Comparison of ENCODE assay signal across 19 cellular contexts in the genomic region with DNA sequence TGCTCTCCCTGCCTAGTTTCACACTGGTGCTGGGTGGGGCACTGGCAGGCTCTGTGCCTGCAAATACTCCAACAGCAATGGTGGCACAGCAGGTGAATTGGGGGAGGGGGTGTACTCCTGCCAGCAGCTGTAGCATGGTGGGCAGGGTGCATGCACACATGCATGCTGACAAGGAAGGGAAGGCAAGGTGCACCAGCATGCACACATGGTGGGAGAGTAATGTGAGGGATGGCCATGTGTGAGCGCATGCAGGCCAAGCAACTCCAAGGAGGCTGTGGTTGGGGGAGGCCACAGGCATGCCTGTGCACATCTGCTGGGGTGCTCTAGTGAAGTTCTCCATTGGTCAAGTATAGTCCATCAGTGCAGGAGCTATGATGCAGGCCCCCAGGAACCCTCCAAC. TPM values are rescaled to one million over a fixed set of nuclear protein-coding genes. Genes with fewer than 3 reads are reported as not detected.
A peak's percentile ranks its signal among the peaks of the same experiment; 100 is the strongest.
DNase-seq lines count a peak whose midpoint lies in the region; ATAC-seq, FAIRE-seq and TF ChIP-seq lines count a peak whose summit lies in the region.
"Had no signal": no experiment of that assay in that cellular context is flagged by ENCODE, and none has a peak within 500 bp of the region (broad histone marks: within the 10 kb centered on the region; RNA-seq: fewer than 3 reads in every experiment).

No MANE protein-coding gene starts in this region.

- FAIRE-seq in H1 (lab: Jason Lieb, UNC), result no peak
- FAIRE-seq: GM12891, GM19239 had no signal

- H3K9me3 ChIP-seq in H1 (ENCODE audit: insufficient read depth in 2 of 2, low read depth in 1 of 2, low read length in 1 of 2) (peaks cover 0 to 7% of the 10 kb centered on the region in 2 experiments; a peak in 1 of 4 replicates), osteoblast (ENCODE audit: low read depth, low read length) (no peaks in the 10 kb centered on the region), esophagus squamous epithelium (no peaks in the 10 kb centered on the region)

- no peak overlapping the region for H3K4ac ChIP-seq in H1 (replicated peaks; ENCODE audit: insufficient read length, low read depth, low read length)

- H3K4me1 Mint-ChIP-seq in stimulated activated memory B cell treated with anti-CD40 and anti-IgM and Interleukin-4, amounts not matched to agents 10 μg/mL and 1 μg/mL and 100 μg/mL, for 72 hours, result no peaks in the 10 kb centered on the region
- H3K4me1 Mint-ChIP-seq: CD4-positive, alpha-beta memory T cell; H9 had no signal

- H3K4me3 ChIP-seq in H1 (ENCODE audit: extremely low read depth in 1 of 4, insufficient read depth in 2 of 4, low read depth in 3 of 4, low read length in 4 of 4) (no peak overlapping the region), osteoblast (ENCODE audit: insufficient read depth, low read length) (no peak overlapping the region), esophagus squamous epithelium (no peak overlapping the region)
- H3K4me3 ChIP-seq: GM23248 had no signal

- no peak overlapping the region for H2BK5ac ChIP-seq in H1 (ENCODE audit: low read depth, low read length)

- no peaks in the 10 kb centered on the region for H3K23me2 ChIP-seq in H1 (ENCODE audit: low read depth, low read length)

- no peak for DNase-seq in H1 (ENCODE audit: low read depth in 1 of 2, low spot score in 2 of 2)
- no peak for DNase-seq in foreskin keratinocyte
- DNase-seq in osteoblast (ENCODE audit: insufficient read length, low spot score, missing footprints), result peak; percentile 44
- DNase-seq in stimulated activated CD4-positive, alpha-beta T cell treated with anti-CD3 and anti-CD28 coated beads, Interleukin-2, amount 100 ng/mL, for 24 hours, result no peak
- DNase-seq in stimulated activated CD4-positive, alpha-beta T cell treated with anti-CD3 and anti-CD28 coated beads, Interleukin-15, amount 100 ng/mL, for 24 hours, result no peak
- no peak for DNase-seq in esophagus squamous epithelium (lab: John Stamatoyannopoulos, UW)
- DNase-seq: C1 segment of cervical spinal cord; Calu3; CD4-positive, alpha-beta memory T cell; COR-L47; DMS79 treated with DMSO at 0.1 percent for 48 hours; GF-D8; H9 had no signal

- no peak overlapping the region for H2AK5ac ChIP-seq in H1 (ENCODE audit: low read depth, low read length)

- no peak overlapping the region for H2BK120ac ChIP-seq in H1 (replicated peaks; ENCODE audit: low read depth, low read length)

- no peak overlapping the region for H2BK15ac ChIP-seq in H1 (ENCODE audit: low read length)

- H3K4me2 ChIP-seq in H1 (ENCODE audit: insufficient read depth in 1 of 2, low read depth in 2 of 2, low read length in 2 of 2) (no peak overlapping the region), osteoblast (ENCODE audit: insufficient read depth, low read length) (no peak overlapping the region)

- H3K79me2 ChIP-seq in H1 (ENCODE audit: control insufficient read depth in 1 of 2, insufficient read depth in 2 of 2, low read length in 2 of 2) (no peaks in the 10 kb centered on the region), osteoblast (ENCODE audit: insufficient read depth, low read length) (no peaks in the 10 kb centered on the region)

- H3K4me1 ChIP-seq in H1 (replicated peaks in 1 of 4; ENCODE audit: control insufficient read depth in 3 of 4, insufficient read depth in 4 of 4, low read length in 3 of 4), result no peaks in the 10 kb centered on the region
- no peaks in the 10 kb centered on the region for H3K4me1 ChIP-seq in foreskin keratinocyte
- H3K4me1 ChIP-seq in osteoblast (ENCODE audit: insufficient read depth, low read length), result no peaks in the 10 kb centered on the region
- no peaks in the 10 kb centered on the region for H3K4me1 ChIP-seq in esophagus squamous epithelium

- CTCF ChIA-PET in H1 (lab: Charles Lee; ENCODE audit: partially characterized antibody), result interaction anchor here (0.5 to 1.2 kb wide), 2 partner anchors 9 to 658 kb away, joined by 3 to 4 read pairs; no protein-coding TSS in a partner anchor

- WGBS in H1 (ENCODE audit: extremely low coverage in 1 of 2, insufficient coverage in 1 of 2, insufficient read length in 1 of 2, insufficient replicate concordance in 2 of 2, low coverage in 1 of 2, low lambda C conversion rate in 2 of 2, missing lambda C conversion rate in 1 of 2), 2 experiments, result 100% methylated on average over 1 of the region's 1 CpG; no CpG with 5 or more reads in 1 of the 2 experiments
- 100% methylated on average over 1 of the region's 1 CpG; no CpG with 5 or more reads in 1 of the 2 donors for WGBS in esophagus squamous epithelium, 2 donors

- no peaks in the 10 kb centered on the region for H4K20me1 ChIP-seq in H1 (replicated peaks in 1 of 2; ENCODE audit: control insufficient read depth in 1 of 2, insufficient read depth in 2 of 2, low read length in 2 of 2)
- H4K20me1 ChIP-seq in osteoblast (ENCODE audit: insufficient read depth, low read length), result no peaks in the 10 kb centered on the region

- no peak overlapping the region for H3K14ac ChIP-seq in H1 (ENCODE audit: insufficient read length)

- H3K27me3 ChIP-seq in H1 (replicated peaks in 1 of 4; ENCODE audit: control insufficient read depth in 3 of 4, extremely low read depth in 1 of 4, insufficient read depth in 3 of 4, low read length in 3 of 4) (no peaks in the 10 kb centered on the region), foreskin keratinocyte (no peaks in the 10 kb centered on the region), osteoblast (ENCODE audit: insufficient read depth, low read length) (no peaks in the 10 kb centered on the region), esophagus squamous epithelium (no peaks in the 10 kb centered on the region)

- no peak overlapping the region for H3K27ac Mint-ChIP-seq in stimulated activated memory B cell treated with anti-CD40 and anti-IgM and Interleukin-4, amounts not matched to agents 10 μg/mL and 1 μg/mL and 100 μg/mL, for 72 hours
- H3K27ac Mint-ChIP-seq: CD4-positive, alpha-beta memory T cell; H9 had no signal

- no peak for TF ChIP-seq RAD21 in H1 (IDR thresholded peaks at IDR 0.05 in 1 of 2, conservative IDR thresholded peaks at IDR 0.05 in 1 of 2; ENCODE audit: low read depth in 2 of 2, low read length in 2 of 2)

- TF ChIP-seq CTCF in H1 (IDR thresholded peaks at IDR 0.05; ENCODE audit: control extremely low read depth in 1 of 3, insufficient read depth in 1 of 3, low read depth in 1 of 3, low read length in 3 of 3) (no peak), foreskin keratinocyte (conservative IDR thresholded peaks at IDR 0.05) (no peak), osteoblast (IDR thresholded peaks at IDR 0.05; ENCODE audit: extremely low read depth, low read depth, low read length) (no peak), esophagus squamous epithelium (IDR thresholded peaks at IDR 0.05) (no peak)

- intact Hi-C loops in esophagus squamous epithelium (cut with DNase I), result no loop called here

- H2AFZ ChIP-seq in H1 (ENCODE audit: low read length) (no peak overlapping the region), osteoblast (ENCODE audit: low read length) (no peak overlapping the region)
- H2AFZ ChIP-seq: GM23248 had no signal

- ATAC-seq in foreskin keratinocyte (peak; percentile 8), SK-N-SH treated with all-trans-retinoic acid at 6 μM for 48 hours (no peak)
- peak; percentile 39 for ATAC-seq in stimulated activated memory B cell treated with anti-CD40 and anti-IgM and Interleukin-4, amounts not matched to agents 10 μg/mL and 1 μg/mL and 100 μg/mL, for 72 hours
- ATAC-seq: HCT116 had no signal

- no peak for TF ChIP-seq EP300 in H1 (IDR thresholded peaks at IDR 0.05; ENCODE audit: borderline replicate concordance in 1 of 2, low read depth in 2 of 2, low read length in 2 of 2)

- no peak overlapping the region for H3K27ac ChIP-seq in H1 (ENCODE audit: low read depth, low read length)
- H3K27ac ChIP-seq in foreskin keratinocyte, result no peak overlapping the region
- H3K27ac ChIP-seq in osteoblast (ENCODE audit: low read depth, low read length), result no peak overlapping the region
- H3K27ac ChIP-seq in esophagus squamous epithelium, result no peak overlapping the region
- H3K27ac ChIP-seq: GM23248 had no signal

- POLR2A ChIA-PET in H1 (lab: Charles Lee; ENCODE audit: partially characterized antibody), result no interaction called here

- H4K5ac ChIP-seq in H1 (ENCODE audit: insufficient read length, low read depth, low read length), result no peak overlapping the region

- H3K36me3 Mint-ChIP-seq in stimulated activated memory B cell treated with anti-CD40 and anti-IgM and Interleukin-4, amounts not matched to agents 10 μg/mL and 1 μg/mL and 100 μg/mL, for 72 hours, result no peaks in the 10 kb centered on the region
- H3K36me3 Mint-ChIP-seq: CD4-positive, alpha-beta memory T cell had no signal

- H3K56ac ChIP-seq in H1 (replicated peaks; ENCODE audit: insufficient read length, low read depth, low read length), result no peak overlapping the region

- H3K9me3 Mint-ChIP-seq in stimulated activated memory B cell treated with anti-CD40 and anti-IgM and Interleukin-4, amounts not matched to agents 10 μg/mL and 1 μg/mL and 100 μg/mL, for 72 hours, result peaks cover 6% of the 10 kb centered on the region

- TF ChIP-seq POLR2A in H1 (IDR thresholded peaks at IDR 0.05; ENCODE audit: control extremely low read depth in 1 of 2, low read depth in 2 of 2, low read length in 2 of 2) (no peak), esophagus squamous epithelium (IDR thresholded peaks at IDR 0.05) (no peak)

- no peak overlapping the region for H2BK20ac ChIP-seq in H1 (ENCODE audit: low read length)

- H4K91ac ChIP-seq in H1 (replicated peaks; ENCODE audit: insufficient read length, low read length), result no peak overlapping the region

- H3K4me3 Mint-ChIP-seq in stimulated activated memory B cell treated with anti-CD40 and anti-IgM and Interleukin-4, amounts not matched to agents 10 μg/mL and 1 μg/mL and 100 μg/mL, for 72 hours, result no peak overlapping the region
- H3K4me3 Mint-ChIP-seq: CD4-positive, alpha-beta memory T cell; H9 had no signal

- H3K27me3 Mint-ChIP-seq in stimulated activated memory B cell treated with anti-CD40 and anti-IgM and Interleukin-4, amounts not matched to agents 10 μg/mL and 1 μg/mL and 100 μg/mL, for 72 hours, result peaks cover 5% of the 10 kb centered on the region

- no peaks in the 10 kb centered on the region for H3K36me3 ChIP-seq in H1 (ENCODE audit: control insufficient read depth in 2 of 4, insufficient read depth in 4 of 4, low read length in 3 of 4)
- H3K36me3 ChIP-seq in osteoblast (ENCODE audit: insufficient read depth, low read length), result no peaks in the 10 kb centered on the region
- H3K36me3 ChIP-seq in esophagus squamous epithelium, result no peaks in the 10 kb centered on the region

- H3K79me1 ChIP-seq in H1 (ENCODE audit: low read depth, low read length), result no peaks in the 10 kb centered on the region

- no peak overlapping the region for H3K18ac ChIP-seq in H1 (ENCODE audit: extremely low read depth, low read length)

- H3K9ac ChIP-seq in H1 (replicated peaks in 1 of 4; ENCODE audit: extremely low read depth in 1 of 4, low read depth in 3 of 4, low read length in 3 of 4), result no peak overlapping the region
- H3K9ac ChIP-seq: GM23248 had no signal

- H4K8ac ChIP-seq in H1 (ENCODE audit: extremely low read depth, insufficient read depth, low read length), result 0 out of 2 replicates have a peak overlapping the region, but pooled peaks have one; percentile 51

- no peak overlapping the region for H3K23ac ChIP-seq in H1 (ENCODE audit: insufficient read length)

- no peak overlapping the region for H2BK12ac ChIP-seq in H1 (ENCODE audit: low read depth, low read length)

RNA-seq across cellular contexts. Expression of a gene that starts 54.5 kb away (rescaled TPM):
- 0.34 and 0.54 TPM in 2 replicates for total RNA-seq in H1 (2021; fragmentation: NEBNext Ultra II Directional; extraction: Animal tissue kit (Norgen Biotek cat#: 25700))
- under 0.01 and 0.11 TPM in 2 replicates for polyA plus RNA-seq in H1 (2011; rRNA removed)
- 0.05 TPM for polyA plus RNA-seq in H1 (2011; cell fraction: cytosol; rRNA removed)
- polyA plus RNA-seq in H1 (2011; cell fraction: nucleus; rRNA removed), result 0.06 TPM
- polyA plus RNA-seq in H1 (2012, experiment 1 of 2), result 0.08 to 0.43 TPM (median 0.25 TPM) in 4 replicates
- polyA plus RNA-seq in H1 (2012, experiment 2 of 2), result not detected
- polyA plus RNA-seq in H1 (2013, experiment 1 of 2), result 0.20 TPM
- polyA plus RNA-seq in H1 (2013, experiment 2 of 2), result 0.26 TPM
- 0.41 and 0.82 TPM in 2 replicates for polyA minus RNA-seq in H1 (2011; rRNA and poly(A)+ RNA removed)
- not detected for polyA minus RNA-seq in H1 (2011; cell fraction: cytosol; rRNA and poly(A)+ RNA removed)
- polyA minus RNA-seq in H1 (2011; cell fraction: nucleus; rRNA and poly(A)+ RNA removed), result 0.60 TPM
- 46.9 and 61.6 TPM in 2 replicates for total RNA-seq in foreskin keratinocyte
- polyA plus RNA-seq in foreskin keratinocyte, result 10.8 and 11.0 TPM in 2 replicates
- 11.6 and 15.6 TPM in 2 replicates for total RNA-seq in osteoblast
- 10 to 100 TPM; 14.3 to 49.7 (median 21.3) TPM for total RNA-seq in esophagus squamous epithelium
